In the genomic region with DNA sequence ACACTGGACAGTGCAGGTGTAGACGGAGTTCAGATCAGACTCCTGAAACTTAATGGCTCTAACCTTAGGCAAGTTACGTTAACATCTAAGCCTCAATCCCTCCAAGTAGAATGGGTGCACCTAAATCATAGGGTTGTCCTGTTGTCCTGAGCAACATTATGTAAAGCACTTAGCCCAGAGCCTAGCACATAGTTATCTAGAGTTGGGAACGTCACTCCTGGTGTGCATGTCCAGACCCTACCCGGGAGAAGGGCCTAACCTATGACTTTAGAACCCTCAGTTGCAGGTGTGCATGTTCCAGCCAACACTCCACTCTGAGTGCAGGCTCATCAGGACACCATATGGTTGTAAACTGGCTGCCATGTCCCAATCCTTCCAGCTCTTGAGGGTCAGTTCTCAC, we compare ENCODE assay signal across 24 cellular contexts. TPM values are rescaled to one million over a fixed set of nuclear protein-coding genes. Genes with fewer than 3 reads are reported as not detected.
DNase-seq lines count a peak whose midpoint lies in the region; ATAC-seq and TF ChIP-seq lines count a peak whose summit lies in the region.
"Had no signal": no experiment of that assay in that cellular context is flagged by ENCODE, and none has a peak within 500 bp of the region (broad histone marks: within the 10 kb centered on the region; RNA-seq: fewer than 3 reads in every experiment).

No MANE protein-coding gene starts in this region.

- in situ Hi-C loops in HAP-1 (cut with MboI; ENCODE audit: low sequenced_read_pairs): no loop called here

- no peak overlapping the region for H3K27ac ChIP-seq in CD4-positive, CD25-positive, alpha-beta regulatory T cell (ENCODE audit: insufficient read depth, low read length, poor library complexity, severe bottlenecking)
- peak overlapping the region in 49 of 59 donors; percentile 9 to 100 (median 76) for H3K27ac ChIP-seq in dorsolateral prefrontal cortex
- peak overlapping the region; percentile 18 to 49 for H3K27ac ChIP-seq in prostate gland
- H3K27ac ChIP-seq: A549, PC-9 had no signal

- no peaks in the 10 kb centered on the region for H3K9me3 ChIP-seq in CD4-positive, CD25-positive, alpha-beta regulatory T cell (ENCODE audit: control insufficient read depth in 2 of 2, low read length in 2 of 2)
- H3K9me3 ChIP-seq in prostate gland (no peaks in the 10 kb centered on the region), HAP-1 (no peaks in the 10 kb centered on the region)
- H3K9me3 ChIP-seq: A549 had no signal

- no peak overlapping the region for H3K4me3 ChIP-seq in CD4-positive, CD25-positive, alpha-beta regulatory T cell (ENCODE audit: low read depth, low read length)
- no peak overlapping the region for H3K4me3 ChIP-seq in dorsolateral prefrontal cortex
- no peak overlapping the region for H3K4me3 ChIP-seq in prostate gland
- H3K4me3 ChIP-seq in HAP-1: no peak overlapping the region
- H3K4me3 ChIP-seq: A549, PC-9 had no signal

- H3K4me1 Mint-ChIP-seq in CD4-positive, CD25-positive, alpha-beta regulatory T cell: peaks cover 0 to 15% (median 9%) of the 10 kb centered on the region in 4 donors
- H3K4me1 Mint-ChIP-seq in activated T-helper 17 cell treated with anti-CD3 and anti-CD28 coated beads, Interleukin-2, amount 50 U/mL, for 72 hours: no peaks in the 10 kb centered on the region

- peaks cover 54% of the 10 kb centered on the region for H3K36me3 ChIP-seq in CD4-positive, CD25-positive, alpha-beta regulatory T cell (ENCODE audit: control insufficient read depth, insufficient read depth, low read length)
- peaks cover 0 to 7% of the 10 kb centered on the region in 2 donors for H3K36me3 ChIP-seq in prostate gland
- peaks cover 64% of the 10 kb centered on the region for H3K36me3 ChIP-seq in HAP-1 (replicated peaks)

- H3K4me1 ChIP-seq in CD4-positive, CD25-positive, alpha-beta regulatory T cell (ENCODE audit: control insufficient read depth, insufficient read depth, low read length, poor library complexity, severe bottlenecking): no peaks in the 10 kb centered on the region
- peaks cover 11% of the 10 kb centered on the region for H3K4me1 ChIP-seq in prostate gland (replicated peaks)
- H3K4me1 ChIP-seq in HAP-1: no peaks in the 10 kb centered on the region

- peak overlapping the region in 2 of 3 donors; percentile 3 to 43 for H3K27ac Mint-ChIP-seq in CD4-positive, CD25-positive, alpha-beta regulatory T cell
- H3K27ac Mint-ChIP-seq in activated T-helper 17 cell treated with anti-CD3 and anti-CD28 coated beads, Interleukin-2, amount 50 U/mL, for 72 hours: peak overlapping the region; percentile 78

- H3K9me3 Mint-ChIP-seq in CD4-positive, CD25-positive, alpha-beta regulatory T cell: no peaks in the 10 kb centered on the region
- H3K9me3 Mint-ChIP-seq in activated T-helper 17 cell treated with anti-CD3 and anti-CD28 coated beads, Interleukin-2, amount 50 U/mL, for 72 hours: no peaks in the 10 kb centered on the region
- H3K9me3 Mint-ChIP-seq: CD8-positive, alpha-beta memory T cell had no signal

- DNase-seq in CD4-positive, CD25-positive, alpha-beta regulatory T cell: no peak
- DNase-seq in dorsolateral prefrontal cortex: no peak
- no peak for DNase-seq in prostate gland (ENCODE audit: low spot score)
- DNase-seq in DMS79 (lab: John Stamatoyannopoulos, UW): no peak
- DNase-seq in islet precursor cell: no peak
- no peak for DNase-seq in HAP-1 (ENCODE audit: low spot score in 2 of 2)
- DNase-seq: AML-193; CD8-positive, alpha-beta memory T cell; DMS 273 treated with DMSO at 0.1 percent for 48 hours; DMS79 treated with DMSO at 0.1 percent for 48 hours; GF-D8; H7; Kasumi-1; NCI-H1092 treated with DMSO at 0.1 percent for 48 hours; NCI-H1436 treated with DMSO at 0.1 percent for 48 hours; NCI-H2029; NCI-H446; NCI-H524 treated with DMSO at 0.1 percent for 48 hours; NCI-H82; PC-9; SHP77 had no signal

- WGBS in prostate gland: 90% methylated on average over 4 of the region's 4 CpGs

- no peak overlapping the region for H3K4me3 Mint-ChIP-seq in CD4-positive, CD25-positive, alpha-beta regulatory T cell
- no peak overlapping the region for H3K4me3 Mint-ChIP-seq in activated T-helper 17 cell treated with anti-CD3 and anti-CD28 coated beads, Interleukin-2, amount 50 U/mL, for 72 hours
- H3K4me3 Mint-ChIP-seq: CD8-positive, alpha-beta memory T cell had no signal

- no peak for TF ChIP-seq POLR2A in prostate gland (IDR thresholded peaks at IDR 0.05)

- no peaks in the 10 kb centered on the region for H3K27me3 Mint-ChIP-seq in CD4-positive, CD25-positive, alpha-beta regulatory T cell
- H3K27me3 Mint-ChIP-seq in activated T-helper 17 cell treated with anti-CD3 and anti-CD28 coated beads, Interleukin-2, amount 50 U/mL, for 72 hours: no peaks in the 10 kb centered on the region
- H3K27me3 Mint-ChIP-seq: CD8-positive, alpha-beta memory T cell had no signal

- intact Hi-C loops in dorsolateral prefrontal cortex (cut with DNase I): no loop called here
- intact Hi-C loops in prostate gland (cut with DNase I): no loop called here

- TF ChIP-seq CTCF in dorsolateral prefrontal cortex (IDR thresholded peaks at IDR 0.05 in 54 of 56, conservative IDR thresholded peaks at IDR 0.05 in 2 of 56; ENCODE audit: low read depth in 1 of 56, partially characterized antibody in 56 of 56) (no peak), prostate gland (IDR thresholded peaks at IDR 0.05) (no peak)

- no peak for ATAC-seq in CD4-positive, CD25-positive, alpha-beta regulatory T cell (ENCODE audit: low read depth in 2 of 2)
- ATAC-seq in activated T-helper 17 cell treated with anti-CD3 and anti-CD28 coated beads, Interleukin-2, amount 50 U/mL, for 72 hours (replicated peaks): no peak
- no peak for ATAC-seq in GM18517 (IDR thresholded peaks at IDR 0.05; ENCODE audit: unreplicated experiment)

- peaks cover 30% of the 10 kb centered on the region for H3K36me3 Mint-ChIP-seq in CD4-positive, CD25-positive, alpha-beta regulatory T cell
- peaks cover 93% of the 10 kb centered on the region for H3K36me3 Mint-ChIP-seq in activated T-helper 17 cell treated with anti-CD3 and anti-CD28 coated beads, Interleukin-2, amount 50 U/mL, for 72 hours (ENCODE audit: low read depth)

- no peaks in the 10 kb centered on the region for H3K27me3 ChIP-seq in CD4-positive, CD25-positive, alpha-beta regulatory T cell (ENCODE audit: control insufficient read depth, insufficient read depth, low read length)
- H3K27me3 ChIP-seq in dorsolateral prefrontal cortex (no peaks in the 10 kb centered on the region), prostate gland (replicated peaks; ENCODE audit: insufficient read depth) (no peaks in the 10 kb centered on the region), HAP-1 (ENCODE audit: low read depth) (no peaks in the 10 kb centered on the region)

RNA-seq across cellular contexts. Expression of a gene that starts 26.0 kb away (rescaled TPM):
- 39.1 TPM for total RNA-seq in CD4-positive, CD25-positive, alpha-beta regulatory T cell
- 10 to 100 TPM in 3 of 4 donors, 1 to 10 TPM in 1; 9.5 to 11.4 (median 10.5) TPM for polyA plus RNA-seq in CD4-positive, CD25-positive, alpha-beta regulatory T cell
- total RNA-seq in activated T-helper 17 cell treated with anti-CD3 and anti-CD28 coated beads, Interleukin-2, amount 50 U/mL, for 72 hours: 10 to 100 TPM; 52.9 to 54.3 TPM
- total RNA-seq in dorsolateral prefrontal cortex: 10 to 100 TPM; 30.3 to 62.9 (median 43.1) TPM
- 10 to 100 TPM; 49.2 to 54.0 TPM for total RNA-seq in prostate gland

RNA-seq across cellular contexts. Expression of a gene that starts 45.0 kb away (rescaled TPM):
- total RNA-seq in CD4-positive, CD25-positive, alpha-beta regulatory T cell: 36.4 TPM
- polyA plus RNA-seq in CD4-positive, CD25-positive, alpha-beta regulatory T cell: 10 to 100 TPM; 15.8 to 28.6 (median 21.0) TPM
- 10 to 100 TPM; 20.1 to 23.2 TPM for total RNA-seq in activated T-helper 17 cell treated with anti-CD3 and anti-CD28 coated beads, Interleukin-2, amount 50 U/mL, for 72 hours
- total RNA-seq in dorsolateral prefrontal cortex (10 to 100 TPM in 119 of 120 experiments, 1 to 10 TPM in 1; 9.3 to 22.0 (median 15.2) TPM), prostate gland (10 to 100 TPM; 15.0 to 21.0 TPM)

RNA-seq across cellular contexts. Expression of a gene that starts 45.1 kb away (rescaled TPM):
- total RNA-seq in CD4-positive, CD25-positive, alpha-beta regulatory T cell: 2.7 TPM
- polyA plus RNA-seq in CD4-positive, CD25-positive, alpha-beta regulatory T cell: 1 to 10 TPM; 1.3 to 4.2 (median 1.7) TPM
- 1 to 10 TPM in 1 of 2 donors, under 1 TPM in 1; 0.76 to 1.7 TPM for total RNA-seq in activated T-helper 17 cell treated with anti-CD3 and anti-CD28 coated beads, Interleukin-2, amount 50 U/mL, for 72 hours
- total RNA-seq in dorsolateral prefrontal cortex (1 to 10 TPM; 1.3 to 9.3 (median 4.1) TPM), prostate gland (10 to 100 TPM in 1 of 2 donors, 1 to 10 TPM in 1; 7.1 to 11.9 TPM)

RNA-seq across cellular contexts. Expression of a gene that starts 57.2 kb away (rescaled TPM):
- total RNA-seq in CD4-positive, CD25-positive, alpha-beta regulatory T cell: 118 TPM
- 100 to 1,000 TPM in 1 of 4 donors, 10 to 100 TPM in 3; 69.8 to 128 (median 79.3) TPM for polyA plus RNA-seq in CD4-positive, CD25-positive, alpha-beta regulatory T cell
- total RNA-seq in activated T-helper 17 cell treated with anti-CD3 and anti-CD28 coated beads, Interleukin-2, amount 50 U/mL, for 72 hours: 10 to 100 TPM; 32.9 to 51.1 TPM
- total RNA-seq in dorsolateral prefrontal cortex (100 to 1,000 TPM in 3 of 120 experiments, 10 to 100 TPM in 117; 18.0 to 137 (median 45.5) TPM), prostate gland (10 to 100 TPM; 46.6 to 51.3 TPM)
